In the genomic region with DNA sequence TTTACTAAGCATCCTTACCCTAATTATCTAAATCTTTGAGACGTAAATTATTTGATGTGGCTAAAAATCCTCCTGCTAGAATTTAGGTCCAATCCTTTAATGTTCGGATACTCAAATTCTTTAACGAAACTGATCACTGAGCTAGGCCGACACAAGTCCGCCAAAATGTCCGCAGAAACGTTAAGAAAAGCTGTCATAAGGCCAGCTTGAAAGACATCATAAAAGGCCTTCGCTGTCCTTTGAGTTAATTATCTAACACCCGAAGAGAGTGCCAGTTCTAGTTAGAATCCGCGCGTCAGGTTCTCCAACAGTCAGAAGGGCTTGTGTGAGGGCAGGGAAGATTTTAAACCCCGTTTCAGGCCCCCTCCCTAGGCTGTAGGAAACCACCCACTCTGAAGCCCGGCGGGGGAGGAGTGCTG, we compare ENCODE assay signal across 8 cellular contexts. TPM values are rescaled to one million over a fixed set of nuclear protein-coding genes. Genes with fewer than 3 reads are reported as not detected.
DNase-seq lines count a peak whose midpoint lies in the region; ATAC-seq and TF ChIP-seq lines count a peak whose summit lies in the region.

No MANE protein-coding gene starts in this region.

- peaks cover 10% of the 10 kb centered on the region for H3K36me3 Mint-ChIP-seq in natural killer cell treated with Interleukin-12 subunit alpha and Interleukin-12 subunit beta and Interleukin-15 and Interleukin-18, amount 100 ng/mL, for 72 hours

- H3K4me3 Mint-ChIP-seq in natural killer cell treated with Interleukin-12 subunit alpha and Interleukin-12 subunit beta and Interleukin-15 and Interleukin-18, amount 100 ng/mL, for 72 hours = peak overlapping the region; percentile 99

- H3K4me3 ChIP-seq in GM12865 (ENCODE audit: low read depth, low read length) (peak overlapping the region; percentile 98), dorsolateral prefrontal cortex (peak overlapping the region; percentile 57 to 98 (median 89))

- no peaks in the 10 kb centered on the region for H3K27me3 ChIP-seq in dorsolateral prefrontal cortex

- TF ChIP-seq CTCF in GM12865 (IDR thresholded peaks at IDR 0.05; ENCODE audit: insufficient read depth, low read depth, low read length, missing control alignments) = no peak
- TF ChIP-seq CTCF in dorsolateral prefrontal cortex (IDR thresholded peaks at IDR 0.05 in 54 of 56, conservative IDR thresholded peaks at IDR 0.05 in 2 of 56; ENCODE audit: low read depth in 1 of 56, partially characterized antibody in 56 of 56) = peak in 2 of 56 donors; percentile 3 to 12

- ATAC-seq in natural killer cell treated with Interleukin-12 subunit alpha and Interleukin-12 subunit beta and Interleukin-15 and Interleukin-18, amount 100 ng/mL, for 72 hours = no peak
- ATAC-seq in GM18858 (IDR thresholded peaks at IDR 0.05; ENCODE audit: unreplicated experiment) = no peak
- no peak for ATAC-seq in HG03108 (IDR thresholded peaks at IDR 0.05; ENCODE audit: unreplicated experiment)

- H3K27ac ChIP-seq in dorsolateral prefrontal cortex = peak overlapping the region; percentile 96 to 100 (median 99)

- DNase-seq in GM12865 (ENCODE audit: low read depth) = no peak
- peak; percentile 60 for DNase-seq in NCI-H1048 (lab: John Stamatoyannopoulos, UW)
- peak in 3 of 10 donors; percentile 92 to 94 (median 94) for DNase-seq in dorsolateral prefrontal cortex
- no peak for DNase-seq in natural killer cell treated with Interleukin-12 subunit alpha and Interleukin-12 subunit beta and Interleukin-15 and Interleukin-18, amount 100 ng/mL, for 72 hours (ENCODE audit: low spot score)
- DNase-seq in kidney glomerular epithelial cell (lab: John Stamatoyannopoulos, UW) = no peak
- no peak for DNase-seq in nucleus accumbens (lab: John Stamatoyannopoulos, UW)

- H3K27me3 Mint-ChIP-seq in natural killer cell treated with Interleukin-12 subunit alpha and Interleukin-12 subunit beta and Interleukin-15 and Interleukin-18, amount 100 ng/mL, for 72 hours = no peaks in the 10 kb centered on the region

- peaks cover 27 to 42% of the 10 kb centered on the region in 2 donors for H3K4me1 Mint-ChIP-seq in natural killer cell treated with Interleukin-12 subunit alpha and Interleukin-12 subunit beta and Interleukin-15 and Interleukin-18, amount 100 ng/mL, for 72 hours (ENCODE audit: low read depth in 2 of 2)

- no peaks in the 10 kb centered on the region for H3K9me3 Mint-ChIP-seq in natural killer cell treated with Interleukin-12 subunit alpha and Interleukin-12 subunit beta and Interleukin-15 and Interleukin-18, amount 100 ng/mL, for 72 hours

- intact Hi-C loops in dorsolateral prefrontal cortex (cut with DNase I) = loop anchor here (5.0 to 10.0 kb wide), 3 partner anchors 52 to 284 kb away; partner anchors contain the start of genes DHX40 (in 2 of the 2) and YPEL2 (in 1 of the 2)

- peak overlapping the region; percentile 100 for H3K27ac Mint-ChIP-seq in natural killer cell treated with Interleukin-12 subunit alpha and Interleukin-12 subunit beta and Interleukin-15 and Interleukin-18, amount 100 ng/mL, for 72 hours

RNA-seq across cellular contexts. Expression of gene CLTC, which starts 0.8 kb away (rescaled TPM):
- total RNA-seq in dorsolateral prefrontal cortex = 100 to 1,000 TPM; 248 to 525 (median 428) TPM
- total RNA-seq in natural killer cell treated with Interleukin-12 subunit alpha and Interleukin-12 subunit beta and Interleukin-15 and Interleukin-18, amount 100 ng/mL, for 72 hours = 100 to 1,000 TPM; 175 to 211 TPM

RNA-seq across cellular contexts. Expression of gene DHX40, which starts 53.5 kb away (rescaled TPM):
- 10 to 100 TPM; 19.1 to 37.5 (median 26.3) TPM for total RNA-seq in dorsolateral prefrontal cortex
- total RNA-seq in natural killer cell treated with Interleukin-12 subunit alpha and Interleukin-12 subunit beta and Interleukin-15 and Interleukin-18, amount 100 ng/mL, for 72 hours = 10 to 100 TPM; 13.3 to 16.5 TPM
